18 cellular contexts compared by ENCODE assay signal in the genomic region with DNA sequence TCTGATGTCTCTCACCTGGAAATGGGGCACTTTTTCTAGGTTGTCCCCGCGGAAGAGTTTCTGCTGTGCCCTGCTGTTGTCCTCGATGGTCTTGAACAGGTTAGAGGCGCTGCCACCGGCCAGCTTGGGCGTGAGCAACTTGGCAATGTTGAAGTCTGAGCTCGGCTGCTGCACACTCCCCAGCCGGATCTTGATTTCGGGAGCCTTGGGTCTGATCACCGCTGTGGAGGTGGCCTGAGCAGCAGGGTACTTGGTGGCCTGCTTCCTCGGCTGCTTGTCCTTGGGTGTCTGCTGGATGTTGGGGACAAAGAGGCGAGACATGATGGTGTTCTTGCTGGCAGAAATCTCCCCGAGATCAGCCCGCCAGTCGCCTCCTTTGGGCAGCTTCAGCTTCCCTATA. TPM values are rescaled to one million over a fixed set of nuclear protein-coding genes. Genes with fewer than 3 reads are reported as not detected.
DNase-seq lines count a peak whose midpoint lies in the region; ATAC-seq, FAIRE-seq and TF ChIP-seq lines count a peak whose summit lies in the region.
"Had no signal": no experiment of that assay in that cellular context is flagged by ENCODE, and none has a peak within 500 bp of the region (broad histone marks: within the 10 kb centered on the region; RNA-seq: fewer than 3 reads in every experiment).

No MANE protein-coding gene starts in this region.

- no peak overlapping the region for H3K4me3 Mint-ChIP-seq in stimulated activated naive CD8-positive, alpha-beta T cell treated with anti-CD3 and anti-CD28 coated beads, Interleukin-15, amount 100 ng/mL, for 72 hours
- H3K4me3 Mint-ChIP-seq: CD4-positive, alpha-beta T cell; GM23338; H9 had no signal

- H4K91ac ChIP-seq in H1 (replicated peaks; ENCODE audit: insufficient read length, low read length) (peak overlapping the region; percentile 21), neuronal stem cell (ENCODE audit: low read depth, low read length, poor library complexity) (no peak overlapping the region)

- no peak for TF ChIP-seq CTCF in SK-N-SH (IDR thresholded peaks at IDR 0.05)
- TF ChIP-seq CTCF in H1 (IDR thresholded peaks at IDR 0.05; ENCODE audit: control extremely low read depth in 1 of 3, insufficient read depth in 1 of 3, low read depth in 1 of 3, low read length in 3 of 3), result no peak
- no peak for TF ChIP-seq CTCF in testis (IDR thresholded peaks at IDR 0.05)

- H4K5ac ChIP-seq in H1 (ENCODE audit: insufficient read length, low read depth, low read length), result no peak overlapping the region

- H3K14ac ChIP-seq in H1 (ENCODE audit: insufficient read length) (no peak overlapping the region), neuronal stem cell (ENCODE audit: low read length) (no peak overlapping the region)

- H3K9me2 ChIP-seq in SK-N-SH, result no peaks in the 10 kb centered on the region

- TF ChIP-seq RAD21 in SK-N-SH (IDR thresholded peaks at IDR 0.05; ENCODE audit: low read length) (no peak), H1 (IDR thresholded peaks at IDR 0.05 in 1 of 2, conservative IDR thresholded peaks at IDR 0.05 in 1 of 2; ENCODE audit: low read depth in 2 of 2, low read length in 2 of 2) (no peak)

- CTCF ChIA-PET in SK-N-SH (lab: Yijun Ruan, JAX) (no interaction called here), H1 (lab: Charles Lee; ENCODE audit: partially characterized antibody) (interaction anchor here (0.9 kb wide), 1 partner anchor 91 kb away, joined by 3 read pairs; no protein-coding TSS in a partner anchor)

- intact Hi-C loops in testis (cut with DNase I; ENCODE audit: low total_unique reads), result no loop called here

- no peak overlapping the region for H3K27ac ChIP-seq in SK-N-SH (ENCODE audit: low read depth in 2 of 2, low read length in 1 of 2)
- no peak overlapping the region for H3K27ac ChIP-seq in H1 (ENCODE audit: low read depth, low read length)
- H3K27ac ChIP-seq in neuronal stem cell (replicated peaks; ENCODE audit: low read length), result no peak overlapping the region
- no peak overlapping the region for H3K27ac ChIP-seq in testis

- H3K79me1 ChIP-seq in H1 (ENCODE audit: low read depth, low read length) (no peaks in the 10 kb centered on the region), neuronal stem cell (ENCODE audit: low read depth, low read length) (no peaks in the 10 kb centered on the region)

- no peak overlapping the region for H3K9ac ChIP-seq in SK-N-SH
- H3K9ac ChIP-seq in H1 (replicated peaks in 1 of 4; ENCODE audit: extremely low read depth in 1 of 4, low read depth in 3 of 4, low read length in 3 of 4), result no peak overlapping the region
- H3K9ac ChIP-seq in neuronal stem cell (ENCODE audit: low read depth, low read length, poor library complexity), result no peak overlapping the region

- H2AK5ac ChIP-seq in H1 (ENCODE audit: low read depth, low read length), result no peak overlapping the region; the same call in 1 of the 2 replicates
- H2AK5ac ChIP-seq in neuronal stem cell (ENCODE audit: low read depth, low read length), result no peak overlapping the region

- H3K18ac ChIP-seq in H1 (ENCODE audit: extremely low read depth, low read length) (no peak overlapping the region), neuronal stem cell (ENCODE audit: low read length) (no peak overlapping the region)

- H2BK15ac ChIP-seq in H1 (ENCODE audit: low read length) (no peak overlapping the region), neuronal stem cell (ENCODE audit: low read length) (peak overlapping the region; percentile 55)

- 70% methylated on average over 10 of the region's 15 CpGs for WGBS in SK-N-SH (ENCODE audit: low lambda C conversion rate)
- WGBS in H1 (ENCODE audit: extremely low coverage in 1 of 2, insufficient coverage in 1 of 2, insufficient read length in 1 of 2, insufficient replicate concordance in 2 of 2, low coverage in 1 of 2, low lambda C conversion rate in 2 of 2, missing lambda C conversion rate in 1 of 2), 2 experiments, result 94% methylated on average over 15 of the region's 15 CpGs; no CpG with 5 or more reads in 1 of the 2 experiments
- no CpG with 5 or more reads among the region's 15 CpGs for WGBS in neuronal stem cell (ENCODE audit: extremely low coverage in 2 of 2, insufficient read length in 2 of 2, insufficient replicate concordance in 1 of 2), 2 donors
- 73 to 80% methylated on average over 6 to 15 of the region's 15 CpGs for WGBS in testis, 2 donors

- H3F3A ChIP-seq in SK-N-SH (replicated peaks; ENCODE audit: insufficient read depth), result no peaks in the 10 kb centered on the region

- H3K4me1 ChIP-seq in SK-N-SH (ENCODE audit: control insufficient read depth in 1 of 2, insufficient read depth in 2 of 2, low read depth in 1 of 2, low read length in 1 of 2), result no peaks in the 10 kb centered on the region
- H3K4me1 ChIP-seq in H1 (replicated peaks in 1 of 4; ENCODE audit: control insufficient read depth in 3 of 4, insufficient read depth in 4 of 4, low read length in 3 of 4), result peaks cover 0 to 1% (median under 1%) of the 10 kb centered on the region in 4 experiments; a peak in 3 of 7 replicates
- peaks cover 0 to 11% of the 10 kb centered on the region in 2 donors for H3K4me1 ChIP-seq in neuronal stem cell (ENCODE audit: control insufficient read depth in 2 of 2, insufficient read depth in 1 of 2, low read depth in 1 of 2, low read length in 2 of 2)
- H3K4me1 ChIP-seq in testis, result peaks cover 34% of the 10 kb centered on the region

- H3K9me3 ChIP-seq in SK-N-SH, result no peaks in the 10 kb centered on the region
- no peaks in the 10 kb centered on the region for H3K9me3 ChIP-seq in H1 (ENCODE audit: insufficient read depth in 2 of 2, low read depth in 1 of 2, low read length in 1 of 2)
- no peaks in the 10 kb centered on the region for H3K9me3 ChIP-seq in neuronal stem cell (replicated peaks in 1 of 2; ENCODE audit: control insufficient read depth in 2 of 2, insufficient read depth in 1 of 2, low read depth in 1 of 2, low read length in 2 of 2)
- H3K9me3 ChIP-seq in testis, result no peaks in the 10 kb centered on the region

- H3K23ac ChIP-seq in H1 (ENCODE audit: insufficient read length), result no peak overlapping the region
- no peak overlapping the region for H3K23ac ChIP-seq in neuronal stem cell (ENCODE audit: low read depth, low read length, poor library complexity)

- H3K27me3 Mint-ChIP-seq in stimulated activated naive CD8-positive, alpha-beta T cell treated with anti-CD3 and anti-CD28 coated beads, Interleukin-15, amount 100 ng/mL, for 72 hours, result peaks cover 7% of the 10 kb centered on the region
- H3K27me3 Mint-ChIP-seq: CD4-positive, alpha-beta T cell had no signal

- H3K4ac ChIP-seq in H1 (replicated peaks; ENCODE audit: insufficient read length, low read depth, low read length), result no peak overlapping the region
- H3K4ac ChIP-seq in neuronal stem cell (ENCODE audit: low read length), result no peak overlapping the region

- no peak for FAIRE-seq in H1 (lab: Jason Lieb, UNC)
- FAIRE-seq: GM12878 had no signal

- H3K4me2 ChIP-seq in SK-N-SH (no peak overlapping the region), H1 (ENCODE audit: insufficient read depth in 1 of 2, low read depth in 2 of 2, low read length in 2 of 2) (no peak overlapping the region), neuronal stem cell (ENCODE audit: insufficient read depth, low read length, poor library complexity, severe bottlenecking) (no peak overlapping the region)
- H3K4me2 ChIP-seq: GM23338 had no signal

- H3K79me2 ChIP-seq in SK-N-SH (ENCODE audit: insufficient read depth), result no peaks in the 10 kb centered on the region
- H3K79me2 ChIP-seq in H1 (ENCODE audit: control insufficient read depth in 1 of 2, insufficient read depth in 2 of 2, low read length in 2 of 2), result no peaks in the 10 kb centered on the region

- H3K36me3 ChIP-seq in SK-N-SH (replicated peaks in 1 of 2; ENCODE audit: control insufficient read depth in 1 of 2, insufficient read depth in 2 of 2, low read length in 1 of 2) (no peaks in the 10 kb centered on the region), H1 (ENCODE audit: control insufficient read depth in 2 of 4, insufficient read depth in 4 of 4, low read length in 3 of 4) (no peaks in the 10 kb centered on the region), neuronal stem cell (replicated peaks in 1 of 2; ENCODE audit: control insufficient read depth in 2 of 2, insufficient read depth in 2 of 2, low read length in 2 of 2) (no peaks in the 10 kb centered on the region), testis (ENCODE audit: low read depth, missing control alignments) (no peaks in the 10 kb centered on the region)

- H4K20me1 ChIP-seq in SK-N-SH (ENCODE audit: insufficient read depth) (no peaks in the 10 kb centered on the region), H1 (replicated peaks in 1 of 2; ENCODE audit: control insufficient read depth in 1 of 2, insufficient read depth in 2 of 2, low read length in 2 of 2) (no peaks in the 10 kb centered on the region)

- no peak for TF ChIP-seq POLR2A in H1 (IDR thresholded peaks at IDR 0.05; ENCODE audit: control extremely low read depth in 1 of 2, low read depth in 2 of 2, low read length in 2 of 2)
- TF ChIP-seq POLR2A in testis (IDR thresholded peaks at IDR 0.05), result no peak

- no peak for ATAC-seq in SK-N-SH treated with all-trans-retinoic acid at 6 μM for 48 hours
- no peak for ATAC-seq in stimulated activated naive CD8-positive, alpha-beta T cell treated with anti-CD3 and anti-CD28 coated beads, Interleukin-15, amount 100 ng/mL, for 72 hours
- ATAC-seq: GM12878, GM23338 had no signal

- H3K27me3 ChIP-seq in SK-N-SH (ENCODE audit: insufficient read depth) (no peaks in the 10 kb centered on the region), H1 (replicated peaks in 1 of 4; ENCODE audit: control insufficient read depth in 3 of 4, extremely low read depth in 1 of 4, insufficient read depth in 3 of 4, low read length in 3 of 4) (peaks cover 1 to 5% (median 3%) of the 10 kb centered on the region in 4 experiments; a peak in 5 of 7 replicates), neuronal stem cell (ENCODE audit: control insufficient read depth in 3 of 3, insufficient read depth in 3 of 3, low read depth in 1 of 3, low read length in 3 of 3) (no peaks in the 10 kb centered on the region), testis (no peaks in the 10 kb centered on the region)

- H4K8ac ChIP-seq in H1 (ENCODE audit: extremely low read depth, insufficient read depth, low read length) (no peak overlapping the region), neuronal stem cell (ENCODE audit: low read depth, low read length) (no peak overlapping the region)

- H2BK5ac ChIP-seq in H1 (ENCODE audit: low read depth, low read length) (no peak overlapping the region), neuronal stem cell (ENCODE audit: low read length) (no peak overlapping the region)

- H3K27ac Mint-ChIP-seq in stimulated activated naive CD8-positive, alpha-beta T cell treated with anti-CD3 and anti-CD28 coated beads, Interleukin-15, amount 100 ng/mL, for 72 hours, result no peak overlapping the region
- H3K27ac Mint-ChIP-seq: CD4-positive, alpha-beta T cell; GM23338 had no signal

- no peak overlapping the region for H2BK120ac ChIP-seq in H1 (replicated peaks; ENCODE audit: low read depth, low read length)
- no peak overlapping the region for H2BK120ac ChIP-seq in neuronal stem cell (ENCODE audit: low read depth, low read length)

- POLR2A ChIA-PET in SK-N-SH (lab: Yijun Ruan, JAX), result no interaction called here
- POLR2A ChIA-PET in H1 (lab: Charles Lee; ENCODE audit: partially characterized antibody), result no interaction called here

- H3K4me1 Mint-ChIP-seq in stimulated activated naive CD8-positive, alpha-beta T cell treated with anti-CD3 and anti-CD28 coated beads, Interleukin-15, amount 100 ng/mL, for 72 hours, result no peaks in the 10 kb centered on the region

- H3K23me2 ChIP-seq in H1 (ENCODE audit: low read depth, low read length), result no peaks in the 10 kb centered on the region

- DNase-seq in SK-N-SH (peak; percentile 8), H1 (ENCODE audit: low read depth in 1 of 2, low spot score in 2 of 2) (no peak), neuronal stem cell (ENCODE audit: low spot score) (no peak), testis (no peak), ureter (ENCODE audit: low spot score) (no peak), NCI-H2029 (lab: John Stamatoyannopoulos, UW) (no peak)
- no peak for DNase-seq in stimulated activated naive CD8-positive, alpha-beta T cell treated with anti-CD3 and anti-CD28 coated beads, Interleukin-15, amount 100 ng/mL, for 72 hours
- DNase-seq: ACHN; C1 segment of cervical spinal cord; Calu3; CD4-positive, alpha-beta T cell; DMS 273 treated with DMSO at 0.1 percent for 48 hours; H9 had no signal

- TF ChIP-seq EP300 in SK-N-SH (IDR thresholded peaks at IDR 0.05; ENCODE audit: borderline replicate concordance in 1 of 2, low read depth in 1 of 2, low read length in 1 of 2), result no peak
- TF ChIP-seq EP300 in H1 (IDR thresholded peaks at IDR 0.05; ENCODE audit: borderline replicate concordance in 1 of 2, low read depth in 2 of 2, low read length in 2 of 2), result no peak

- no peak overlapping the region for H3K56ac ChIP-seq in H1 (replicated peaks; ENCODE audit: insufficient read length, low read depth, low read length)

- H2BK12ac ChIP-seq in H1 (ENCODE audit: low read depth, low read length) (no peak overlapping the region), neuronal stem cell (ENCODE audit: low read length) (no peak overlapping the region)

- H2BK20ac ChIP-seq in H1 (ENCODE audit: low read length), result no peak overlapping the region

- H3K4me3 ChIP-seq in SK-N-SH (ENCODE audit: low read depth in 2 of 2, low read length in 1 of 2) (no peak overlapping the region), H1 (ENCODE audit: extremely low read depth in 1 of 4, insufficient read depth in 2 of 4, low read depth in 3 of 4, low read length in 4 of 4) (no peak overlapping the region), neuronal stem cell (ENCODE audit: low read length in 2 of 2) (no peak overlapping the region), testis (peak overlapping the region; percentile 23 to 24)
- H3K4me3 ChIP-seq: GM12878, GM23338 had no signal

- H2AFZ ChIP-seq in SK-N-SH (ENCODE audit: low read depth), result no peak overlapping the region
- no peak overlapping the region for H2AFZ ChIP-seq in H1 (ENCODE audit: low read length)
- no peak overlapping the region for H2AFZ ChIP-seq in neuronal stem cell (ENCODE audit: low read length)
- H2AFZ ChIP-seq: GM23338 had no signal

- no peaks in the 10 kb centered on the region for H3K9me3 Mint-ChIP-seq in stimulated activated naive CD8-positive, alpha-beta T cell treated with anti-CD3 and anti-CD28 coated beads, Interleukin-15, amount 100 ng/mL, for 72 hours
- H3K9me3 Mint-ChIP-seq: CD4-positive, alpha-beta T cell; GM23338; H9 had no signal

RNA-seq across cellular contexts. Expression of gene C4orf54, which starts 6.3 kb away (rescaled TPM):
- polyA plus RNA-seq in SK-N-SH (2012; rRNA removed) (not detected in 2 replicates), H1 (2011; rRNA removed) (not detected in 2 replicates), testis (ENCODE audit: insufficient read depth, low read depth, low replicate concordance) (0.46 TPM)
- not detected in 2 replicates for polyA plus RNA-seq in SK-N-SH (2012; cell fraction: cytosol; rRNA removed)
- not detected in 2 replicates for polyA plus RNA-seq in SK-N-SH (2012; cell fraction: nucleus; rRNA removed)
- not detected in 2 replicates for total RNA-seq in H1 (2021; fragmentation: NEBNext Ultra II Directional; extraction: Animal tissue kit (Norgen Biotek cat#: 25700))
- not detected for polyA plus RNA-seq in H1 (2011; cell fraction: cytosol; rRNA removed)
- 0.01 TPM for polyA plus RNA-seq in H1 (2011; cell fraction: nucleus; rRNA removed)
- not detected in 4 replicates for polyA plus RNA-seq in H1 (2012, experiment 1 of 2)
- not detected for polyA plus RNA-seq in H1 (2012, experiment 2 of 2)
- polyA plus RNA-seq in H1 (2013, experiment 1 of 2), result 0.02 TPM
- not detected for polyA plus RNA-seq in H1 (2013, experiment 2 of 2)
- not detected in 2 replicates for polyA minus RNA-seq in H1 (2011; rRNA and poly(A)+ RNA removed)
- polyA minus RNA-seq in H1 (2011; cell fraction: cytosol; rRNA and poly(A)+ RNA removed), result not detected
- polyA minus RNA-seq in H1 (2011; cell fraction: nucleus; rRNA and poly(A)+ RNA removed), result 0.10 TPM
- polyA plus RNA-seq in neuronal stem cell (2013, experiment 1 of 2), result not detected
- polyA plus RNA-seq in neuronal stem cell (2013, experiment 2 of 2), result not detected
- total RNA-seq in testis (under 1 TPM; 0.39 to 0.81 TPM), ureter (not detected)
- total RNA-seq: A172; Calu3; CD4-positive, alpha-beta T cell; GM12878; GM23338; H9; HT1080 had no signal

Comparison
In these comparisons a context has a peak if more than half of its experiments do, and no peak if none do; other contexts are left out.
1. H3K4me3 ChIP-seq: peak in testis (2 of 2); none in SK-N-SH (0 of 2), H1 (0 of 4) and neuronal stem cell (0 of 2).